8 cellular contexts compared by ENCODE assay signal in the genomic region with DNA sequence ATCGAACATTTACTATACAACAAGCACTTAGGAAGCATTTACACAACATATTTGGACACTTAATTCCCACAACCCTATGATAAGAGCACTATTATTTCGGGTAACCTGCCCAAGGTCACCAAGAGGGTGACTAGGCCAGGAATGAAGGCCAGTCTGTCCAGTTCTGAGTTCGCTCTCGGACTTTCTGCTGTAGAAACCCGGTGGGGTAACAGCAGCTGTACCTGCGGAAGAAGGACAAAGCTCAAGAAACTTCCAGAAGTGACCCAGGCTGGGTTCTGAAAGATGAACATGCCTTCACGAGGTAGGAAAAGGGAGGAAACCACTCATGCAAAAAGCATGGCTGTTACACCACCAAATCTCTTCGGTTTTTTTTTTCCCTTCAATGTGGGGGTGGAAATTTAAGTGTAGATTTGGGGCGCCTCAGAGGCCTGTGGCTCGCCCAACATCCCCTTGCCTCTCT. TPM values are rescaled to one million over a fixed set of nuclear protein-coding genes. Genes with fewer than 3 reads are reported as not detected.
DNase-seq lines count a peak whose midpoint lies in the region; ATAC-seq lines count a peak whose summit lies in the region.

No MANE protein-coding gene starts in this region.

- ATAC-seq in natural killer cell treated with Interleukin-12 subunit alpha and Interleukin-12 subunit beta and Interleukin-15 and Interleukin-18, amount 100 ng/mL, for 72 hours = no peak
- ATAC-seq in HG03460 (IDR thresholded peaks at IDR 0.05; ENCODE audit: unreplicated experiment) (no peak), HG03342 (IDR thresholded peaks at IDR 0.05; ENCODE audit: unreplicated experiment) (no peak)

- peak overlapping the region; percentile 90 to 97 for H3K27ac Mint-ChIP-seq in natural killer cell treated with Interleukin-12 subunit alpha and Interleukin-12 subunit beta and Interleukin-15 and Interleukin-18, amount 100 ng/mL, for 72 hours

- DNase-seq in CD1c-positive myeloid dendritic cell (ENCODE audit: extremely low spot score) (peak; percentile 3), NAMALWA (ENCODE audit: low spot score) (peak; percentile 59), cerebellar nuclear complex (lab: John Stamatoyannopoulos, UW) (no peak), NCI-H510A treated with DMSO at 0.1 percent for 48 hours (lab: John Stamatoyannopoulos, UW) (no peak)
- no peak for DNase-seq in natural killer cell treated with Interleukin-12 subunit alpha and Interleukin-12 subunit beta and Interleukin-15 and Interleukin-18, amount 100 ng/mL, for 72 hours (ENCODE audit: low spot score)

- no peaks in the 10 kb centered on the region for H3K9me3 ChIP-seq in ectodermal cell (ENCODE audit: control insufficient read depth, low read length)

- H3K27me3 Mint-ChIP-seq in natural killer cell treated with Interleukin-12 subunit alpha and Interleukin-12 subunit beta and Interleukin-15 and Interleukin-18, amount 100 ng/mL, for 72 hours = no peaks in the 10 kb centered on the region

- H3K9me3 Mint-ChIP-seq in natural killer cell treated with Interleukin-12 subunit alpha and Interleukin-12 subunit beta and Interleukin-15 and Interleukin-18, amount 100 ng/mL, for 72 hours = no peaks in the 10 kb centered on the region

- no peaks in the 10 kb centered on the region for H3K36me3 Mint-ChIP-seq in natural killer cell treated with Interleukin-12 subunit alpha and Interleukin-12 subunit beta and Interleukin-15 and Interleukin-18, amount 100 ng/mL, for 72 hours

- WGBS in ectodermal cell, 2 experiments = 69 to 70% methylated on average over 10 of the region's 10 CpGs

- no peaks in the 10 kb centered on the region for H3K4me1 ChIP-seq in ectodermal cell (ENCODE audit: control insufficient read depth, insufficient read depth, low read length)

- peak overlapping the region; percentile 40 for H3K4me3 ChIP-seq in ectodermal cell (ENCODE audit: insufficient read depth, low read depth, low read length)

- H3K4me1 Mint-ChIP-seq in natural killer cell treated with Interleukin-12 subunit alpha and Interleukin-12 subunit beta and Interleukin-15 and Interleukin-18, amount 100 ng/mL, for 72 hours (ENCODE audit: low read depth in 2 of 2) = peaks cover 15 to 16% of the 10 kb centered on the region in 2 donors

- H3K27ac ChIP-seq in ectodermal cell (ENCODE audit: insufficient read depth, low read depth, low read length, poor library complexity, severe bottlenecking) = no peak overlapping the region

- H3K36me3 ChIP-seq in ectodermal cell (ENCODE audit: control insufficient read depth, insufficient read depth, low read length) = no peaks in the 10 kb centered on the region

- H3K4me3 Mint-ChIP-seq in natural killer cell treated with Interleukin-12 subunit alpha and Interleukin-12 subunit beta and Interleukin-15 and Interleukin-18, amount 100 ng/mL, for 72 hours = peak overlapping the region; percentile 94

- H3K27me3 ChIP-seq in ectodermal cell (ENCODE audit: control insufficient read depth, insufficient read depth, low read length, poor library complexity, severe bottlenecking) = no peaks in the 10 kb centered on the region

RNA-seq across cellular contexts. Expression of gene PLA2G1B, which starts 10.8 kb away (rescaled TPM):
- not detected for polyA plus RNA-seq in ectodermal cell (2013, experiment 1 of 4)
- not detected for polyA plus RNA-seq in ectodermal cell (2013, experiment 2 of 4)
- polyA plus RNA-seq in ectodermal cell (2013, experiment 3 of 4) = not detected
- polyA plus RNA-seq in ectodermal cell (2013, experiment 4 of 4) = not detected
- total RNA-seq in natural killer cell treated with Interleukin-12 subunit alpha and Interleukin-12 subunit beta and Interleukin-15 and Interleukin-18, amount 100 ng/mL, for 72 hours = not detected

RNA-seq across cellular contexts. Expression of gene SIRT4, which starts 14.7 kb away (rescaled TPM):
- polyA plus RNA-seq in ectodermal cell (2013, experiment 1 of 4) = 4.3 TPM
- polyA plus RNA-seq in ectodermal cell (2013, experiment 2 of 4) = 4.0 TPM
- 5.0 TPM for polyA plus RNA-seq in ectodermal cell (2013, experiment 3 of 4)
- polyA plus RNA-seq in ectodermal cell (2013, experiment 4 of 4) = 4.7 TPM
- total RNA-seq in natural killer cell treated with Interleukin-12 subunit alpha and Interleukin-12 subunit beta and Interleukin-15 and Interleukin-18, amount 100 ng/mL, for 72 hours = 1 to 10 TPM; 2.4 to 2.6 TPM

RNA-seq across cellular contexts. Expression of gene RNU4-1, which starts 23.8 kb away (rescaled TPM):
- 1,643 TPM for polyA plus RNA-seq in ectodermal cell (2013, experiment 1 of 4)
- polyA plus RNA-seq in ectodermal cell (2013, experiment 2 of 4) = 1,666 TPM
- polyA plus RNA-seq in ectodermal cell (2013, experiment 3 of 4) = 8,475 TPM
- polyA plus RNA-seq in ectodermal cell (2013, experiment 4 of 4) = 3,070 TPM
- 1,000 to 10,000 TPM; 1,386 to 2,161 TPM for total RNA-seq in natural killer cell treated with Interleukin-12 subunit alpha and Interleukin-12 subunit beta and Interleukin-15 and Interleukin-18, amount 100 ng/mL, for 72 hours

RNA-seq across cellular contexts. Expression of gene RNU4-2, which starts 25.1 kb away (rescaled TPM):
- polyA plus RNA-seq in ectodermal cell (2013, experiment 1 of 4) = 1,380 TPM
- polyA plus RNA-seq in ectodermal cell (2013, experiment 2 of 4) = 1,461 TPM
- 10,045 TPM for polyA plus RNA-seq in ectodermal cell (2013, experiment 3 of 4)
- polyA plus RNA-seq in ectodermal cell (2013, experiment 4 of 4) = 4,105 TPM
- total RNA-seq in natural killer cell treated with Interleukin-12 subunit alpha and Interleukin-12 subunit beta and Interleukin-15 and Interleukin-18, amount 100 ng/mL, for 72 hours = 1,000 to 10,000 TPM; 6,345 to 8,722 TPM

RNA-seq across cellular contexts. Expression of gene PXN, which starts 51.3 kb away (rescaled TPM):
- 48.1 TPM for polyA plus RNA-seq in ectodermal cell (2013, experiment 1 of 4)
- polyA plus RNA-seq in ectodermal cell (2013, experiment 2 of 4) = 45.3 TPM
- 32.9 TPM for polyA plus RNA-seq in ectodermal cell (2013, experiment 3 of 4)
- 37.0 TPM for polyA plus RNA-seq in ectodermal cell (2013, experiment 4 of 4)
- 100 to 1,000 TPM; 133 to 160 TPM for total RNA-seq in natural killer cell treated with Interleukin-12 subunit alpha and Interleukin-12 subunit beta and Interleukin-15 and Interleukin-18, amount 100 ng/mL, for 72 hours

Comparison
In these comparisons a context has a peak if more than half of its experiments do, and no peak if none do; other contexts are left out.
1. DNase-seq: peak in CD1c-positive myeloid dendritic cell (single experiment) and NAMALWA (single experiment); none in natural killer cell treated with Interleukin-12 subunit alpha and Interleukin-12 subunit beta and Interleukin-15 and Interleukin-18, amount 100 ng/mL, for 72 hours (single experiment), cerebellar nuclear complex (0 of 2) and NCI-H510A treated with DMSO at 0.1 percent for 48 hours (single experiment).